In the genomic region with DNA sequence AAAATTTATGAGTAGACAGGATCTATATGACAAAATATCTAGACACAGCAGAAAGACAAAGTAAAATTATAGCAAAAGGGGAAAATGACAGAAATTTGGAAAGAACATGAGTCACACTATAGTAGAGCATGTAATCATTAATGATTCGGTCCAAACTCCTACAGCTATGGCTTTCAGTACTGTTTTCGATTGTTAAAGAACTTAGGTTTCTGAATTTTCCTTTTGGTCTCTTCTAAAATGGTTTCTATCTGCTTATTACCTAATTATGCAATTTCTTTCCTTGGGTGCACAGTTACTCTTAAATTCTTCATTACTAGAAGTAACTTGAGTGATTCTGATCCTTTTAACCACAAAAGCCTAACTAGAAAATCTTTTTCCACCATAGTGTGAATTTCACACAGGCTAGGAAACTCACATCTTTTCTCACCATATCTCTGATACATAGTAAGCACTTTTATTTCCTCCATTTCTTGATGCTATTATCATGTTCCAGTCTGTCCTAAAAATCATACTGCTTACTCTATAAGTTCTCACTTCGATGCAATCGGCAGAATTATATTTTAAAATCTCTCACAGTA, we compare ENCODE assay signal across 16 cellular contexts.
DNase-seq lines count a peak whose midpoint lies in the region; ATAC-seq, FAIRE-seq and TF ChIP-seq lines count a peak whose summit lies in the region.
"Had no signal": no experiment of that assay in that cellular context is flagged by ENCODE, and none has a peak within 500 bp of the region (broad histone marks: within the 10 kb centered on the region; RNA-seq: fewer than 3 reads in every experiment).

No MANE protein-coding gene starts in this region.

- ATAC-seq in GM21825 (IDR thresholded peaks at IDR 0.05; ENCODE audit: unreplicated experiment), result peak; percentile 92
- peak; percentile 93 for ATAC-seq in HG03135 (IDR thresholded peaks at IDR 0.05; ENCODE audit: unreplicated experiment)
- ATAC-seq in natural killer cell treated with Interleukin-12 subunit alpha and Interleukin-12 subunit beta and Interleukin-15 and Interleukin-18, amount 100 ng/mL, for 72 hours, result peak; percentile 77 to 84

- DNase-seq in GM19239 (ENCODE audit: insufficient read length, low spot score), result peak; percentile 12
- DNase-seq in natural killer cell treated with Interleukin-12 subunit alpha and Interleukin-12 subunit beta and Interleukin-15 and Interleukin-18, amount 100 ng/mL, for 72 hours (ENCODE audit: low spot score), result no peak
- no peak for DNase-seq in hepatocyte (ENCODE audit: low spot score)
- no peak for DNase-seq in NCI-H82 treated with DMSO at 0.1 percent for 48 hours (lab: John Stamatoyannopoulos, UW; ENCODE audit: unreplicated experiment)
- no peak for DNase-seq in COR-L47 (lab: John Stamatoyannopoulos, UW)
- DNase-seq in germinal center (ENCODE audit: low spot score), result no peak
- DNase-seq: activated CD4-positive, alpha-beta T cell treated with anti-CD3 and anti-CD28 coated beads, Interleukin-2, amount 50 U/mL, for 4 hours; activated naive CD4-positive, alpha-beta T cell treated with Interleukin-2 at 50 U/mL for 16 hours; CD4-positive, CD25-positive, alpha-beta regulatory T cell; central memory CD4-positive, alpha-beta T cell; Karpas-422; mesenchymal stem cell; stimulated activated CD4-positive, alpha-beta T cell treated with anti-CD3 and anti-CD28 coated beads, Interleukin-2, amount 100 ng/mL, for 48 hours had no signal

- no peak overlapping the region for H3K27ac ChIP-seq in hepatocyte

- no peak overlapping the region for H2AFZ ChIP-seq in hepatocyte

- peaks cover 13 to 25% of the 10 kb centered on the region in 2 donors for H3K4me1 Mint-ChIP-seq in natural killer cell treated with Interleukin-12 subunit alpha and Interleukin-12 subunit beta and Interleukin-15 and Interleukin-18, amount 100 ng/mL, for 72 hours (ENCODE audit: low read depth in 2 of 2)
- H3K4me1 Mint-ChIP-seq: CD4-positive, CD25-positive, alpha-beta regulatory T cell had no signal

- H4K20me1 ChIP-seq in hepatocyte (ENCODE audit: insufficient read depth, poor library complexity, severe bottlenecking), result no peaks in the 10 kb centered on the region

- H3K27ac Mint-ChIP-seq in natural killer cell treated with Interleukin-12 subunit alpha and Interleukin-12 subunit beta and Interleukin-15 and Interleukin-18, amount 100 ng/mL, for 72 hours, result peak overlapping the region; percentile 52 to 88
- H3K27ac Mint-ChIP-seq: CD4-positive, CD25-positive, alpha-beta regulatory T cell; progenitor cell of endocrine pancreas had no signal

- H3K4me3 ChIP-seq in hepatocyte, result no peak overlapping the region

- 93% methylated on average over 4 of the region's 4 CpGs for WGBS in hepatocyte (ENCODE audit: low lambda C conversion rate, missing lambda C conversion rate)

- no peaks in the 10 kb centered on the region for H3K4me1 ChIP-seq in hepatocyte (ENCODE audit: insufficient read depth)

- H3K9me3 Mint-ChIP-seq in natural killer cell treated with Interleukin-12 subunit alpha and Interleukin-12 subunit beta and Interleukin-15 and Interleukin-18, amount 100 ng/mL, for 72 hours, result no peaks in the 10 kb centered on the region

- H3K9me3 ChIP-seq in hepatocyte (ENCODE audit: low read depth), result no peaks in the 10 kb centered on the region

- H3K79me2 ChIP-seq in hepatocyte, result no peaks in the 10 kb centered on the region

- FAIRE-seq in GM19239 (lab: Jason Lieb, UNC), result peak; percentile 26

- no peak overlapping the region for H3K4me2 ChIP-seq in hepatocyte

- H3K27me3 ChIP-seq in hepatocyte, result no peaks in the 10 kb centered on the region

- peak overlapping the region; percentile 40 for H3K4me3 Mint-ChIP-seq in natural killer cell treated with Interleukin-12 subunit alpha and Interleukin-12 subunit beta and Interleukin-15 and Interleukin-18, amount 100 ng/mL, for 72 hours
- H3K4me3 Mint-ChIP-seq: CD4-positive, CD25-positive, alpha-beta regulatory T cell had no signal

- no peaks in the 10 kb centered on the region for H3K36me3 ChIP-seq in hepatocyte (replicated peaks; ENCODE audit: insufficient read depth, low read depth)

- H3K36me3 Mint-ChIP-seq in natural killer cell treated with Interleukin-12 subunit alpha and Interleukin-12 subunit beta and Interleukin-15 and Interleukin-18, amount 100 ng/mL, for 72 hours, result no peaks in the 10 kb centered on the region
- H3K36me3 Mint-ChIP-seq: CD4-positive, CD25-positive, alpha-beta regulatory T cell had no signal

- TF ChIP-seq CTCF in hepatocyte (IDR thresholded peaks at IDR 0.05; ENCODE audit: poor library complexity), result no peak

- H3K9me2 ChIP-seq in hepatocyte (replicated peaks; ENCODE audit: insufficient read depth), result no peaks in the 10 kb centered on the region

- H3K27me3 Mint-ChIP-seq in natural killer cell treated with Interleukin-12 subunit alpha and Interleukin-12 subunit beta and Interleukin-15 and Interleukin-18, amount 100 ng/mL, for 72 hours, result no peaks in the 10 kb centered on the region
- H3K27me3 Mint-ChIP-seq: CD4-positive, CD25-positive, alpha-beta regulatory T cell; progenitor cell of endocrine pancreas had no signal
